Comparison of ENCODE assay signal across 23 cellular contexts in the genomic region with DNA sequence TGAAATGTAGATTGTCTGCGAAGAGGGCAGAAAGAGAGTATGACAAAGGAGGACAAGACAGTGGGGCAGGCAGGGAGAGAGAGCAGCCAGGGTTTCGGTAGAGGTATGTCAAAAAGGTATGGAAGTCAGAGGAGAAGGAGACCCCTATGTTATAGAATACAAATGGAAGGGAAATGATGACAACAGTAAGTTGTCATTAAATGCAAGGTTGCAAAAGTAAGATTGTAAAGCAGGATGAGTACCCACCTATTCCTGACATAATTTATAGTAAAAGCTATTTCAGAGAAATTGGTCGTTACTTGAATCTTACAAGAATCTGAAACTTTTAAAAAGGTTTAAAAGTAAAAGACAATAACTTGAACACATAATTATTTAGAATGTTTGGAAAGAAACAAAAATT.
A peak's percentile ranks its signal among the peaks of the same experiment; 100 is the strongest.
DNase-seq lines count a peak whose midpoint lies in the region; ATAC-seq, FAIRE-seq and TF ChIP-seq lines count a peak whose summit lies in the region.
"Had no signal": no experiment of that assay in that cellular context is flagged by ENCODE, and none has a peak within 500 bp of the region (broad histone marks: within the 10 kb centered on the region; RNA-seq: fewer than 3 reads in every experiment).

No MANE protein-coding gene starts in this region.

- H3K27ac Mint-ChIP-seq in Calu3 (ENCODE audit: unreplicated experiment), result peak overlapping the region; percentile 83
- H3K27ac Mint-ChIP-seq in immature natural killer cell, result no peak overlapping the region
- H3K27ac Mint-ChIP-seq: CD14-positive monocyte; CD4-positive, alpha-beta T cell; CD8-positive, alpha-beta memory T cell had no signal

- TF ChIP-seq POLR2A in A549 (IDR thresholded peaks at IDR 0.05; ENCODE audit: low read length) (no peak), IMR-90 (IDR thresholded peaks at IDR 0.05; ENCODE audit: low read depth, low read length) (no peak), K562 (conservative IDR thresholded peaks at IDR 0.05) (no peak), stomach (IDR thresholded peaks at IDR 0.05) (no peak)

- no peak overlapping the region for H2BK20ac ChIP-seq in IMR-90 (ENCODE audit: low read depth, low read length)

- H3K36me3 ChIP-seq in IMR-90 (ENCODE audit: control insufficient read depth, insufficient read depth, low read length) (no peaks in the 10 kb centered on the region), K562 (ENCODE audit: control insufficient read depth, insufficient read depth, low read length) (no peaks in the 10 kb centered on the region), stomach (no peaks in the 10 kb centered on the region)
- H3K36me3 ChIP-seq: BE2C; BLaER1 treated with 17β-estradiol and CSF1 and Interleukin-3, amounts not matched to agents 10 nM and 100 nM; HAP-1 had no signal

- no peak for TF ChIP-seq CTCF in A549 (IDR thresholded peaks at IDR 0.05)
- no peak for TF ChIP-seq CTCF in Calu3 (IDR thresholded peaks at IDR 0.05; ENCODE audit: unreplicated experiment)
- TF ChIP-seq CTCF in IMR-90 (conservative IDR thresholded peaks at IDR 0.05; ENCODE audit: low read depth, low read length), result no peak
- no peak for TF ChIP-seq CTCF in K562 (IDR thresholded peaks at IDR 0.05 in 2 of 3, conservative IDR thresholded peaks at IDR 0.05 in 1 of 3; ENCODE audit: insufficient read depth in 2 of 3, low read depth in 1 of 3, low read length in 3 of 3)
- TF ChIP-seq CTCF in stomach (IDR thresholded peaks at IDR 0.05), result no peak

- 78% methylated on average over 3 of the region's 3 CpGs for WGBS in A549 (ENCODE audit: missing lambda C conversion rate)
- WGBS in IMR-90 (ENCODE audit: extremely low coverage in 2 of 2, insufficient read length in 1 of 2), 2 experiments, result 100% methylated on average over 1 of the region's 3 CpGs; no CpG with 5 or more reads in 1 of the 2 experiments
- 0% methylated on average over 3 of the region's 3 CpGs for WGBS in K562 (ENCODE audit: insufficient coverage, low coverage, missing lambda C conversion rate)
- WGBS in stomach, 5 donors, result 85 to 93% (median 87%) methylated on average over 3 of the region's 3 CpGs
- 82% methylated on average over 3 of the region's 3 CpGs for WGBS in right cardiac atrium

- TF ChIP-seq RAD21 in A549 (conservative IDR thresholded peaks at IDR 0.05 in 1 of 2, IDR thresholded peaks at IDR 0.05 in 1 of 2) (no peak), IMR-90 (IDR thresholded peaks at IDR 0.05; ENCODE audit: low read length) (no peak), K562 (CRISPR knock-in tag; conservative IDR thresholded peaks at IDR 0.05 in 1 of 2, IDR thresholded peaks at IDR 0.05 in 1 of 2) (no peak)

- H3K4ac ChIP-seq in IMR-90 (ENCODE audit: low read depth, low read length), result no peak overlapping the region

- no peak overlapping the region for H4K8ac ChIP-seq in IMR-90 (ENCODE audit: low read depth in 2 of 2, low read length in 2 of 2)

- H3K4me1 ChIP-seq in A549, result peaks cover 36% of the 10 kb centered on the region
- peaks cover 4% of the 10 kb centered on the region; the same call in 1 of the 2 replicates for H3K4me1 ChIP-seq in IMR-90 (ENCODE audit: control insufficient read depth, insufficient read depth, low read length)
- no peaks in the 10 kb centered on the region for H3K4me1 ChIP-seq in K562 (replicated peaks in 1 of 2; ENCODE audit: control insufficient read depth in 2 of 2, insufficient read depth in 2 of 2, low read length in 2 of 2)
- peaks cover 0 to 7% (median 3%) of the 10 kb centered on the region in 4 donors for H3K4me1 ChIP-seq in stomach
- no peaks in the 10 kb centered on the region for H3K4me1 ChIP-seq in right cardiac atrium (ENCODE audit: control insufficient read depth, insufficient read depth, low read length)
- H3K4me1 ChIP-seq: BE2C; BLaER1 treated with 17β-estradiol and CSF1 and Interleukin-3, amounts not matched to agents 10 nM and 100 nM; HAP-1 had no signal

- H3K14ac ChIP-seq in IMR-90 (replicated peaks; ENCODE audit: low read depth, low read length), result no peak overlapping the region

- H3K79me2 ChIP-seq in K562 (ENCODE audit: control insufficient read depth, insufficient read depth, low read length), result no peaks in the 10 kb centered on the region

- H4K5ac ChIP-seq in IMR-90 (ENCODE audit: low read depth, low read length), result no peak overlapping the region

- no peak overlapping the region for H3K4me3 ChIP-seq in A549
- no peak overlapping the region for H3K4me3 ChIP-seq in IMR-90 (ENCODE audit: insufficient read depth, low read depth, low read length)
- no peak overlapping the region for H3K4me3 ChIP-seq in K562
- no peak overlapping the region for H3K4me3 ChIP-seq in stomach
- no peak overlapping the region for H3K4me3 ChIP-seq in right cardiac atrium (ENCODE audit: low read length)
- H3K4me3 ChIP-seq: BLaER1 treated with 17β-estradiol and CSF1 and Interleukin-3, amounts not matched to agents 10 nM and 100 nM; HAP-1 had no signal

- CTCF ChIA-PET in A549 (lab: Yijun Ruan, JAX) (no interaction called here), Calu3 (lab: Charles Lee) (no interaction called here), IMR-90 (lab: Yijun Ruan, JAX) (no interaction called here), K562 (lab: Yijun Ruan, JAX; ENCODE audit: low intra/inter-chr PET ratio) (no interaction called here)

- H2BK15ac ChIP-seq in IMR-90 (ENCODE audit: low read depth, low read length), result no peak overlapping the region

- H2BK120ac ChIP-seq in IMR-90 (ENCODE audit: low read depth, low read length), result no peak overlapping the region

- H3K4me2 ChIP-seq in A549, result peak overlapping the region; percentile 60; the same call in 1 of the 3 replicates
- H3K4me2 ChIP-seq in IMR-90 (ENCODE audit: low read depth, low read length), result no peak overlapping the region
- no peak overlapping the region for H3K4me2 ChIP-seq in K562 (ENCODE audit: insufficient read depth, low read length)
- H3K4me2 ChIP-seq: BLaER1 treated with 17β-estradiol and CSF1 and Interleukin-3, amounts not matched to agents 10 nM and 100 nM had no signal

- FAIRE-seq in A549 (lab: Jason Lieb, UNC) (no peak), K562 (lab: Jason Lieb, UNC) (no peak)
- FAIRE-seq: GM12891, GM18507, H54 had no signal

- H3K27me3 ChIP-seq in IMR-90 (ENCODE audit: control insufficient read depth, insufficient read depth, low read length) (no peaks in the 10 kb centered on the region), K562 (ENCODE audit: control insufficient read depth in 2 of 2, insufficient read depth in 2 of 2, low read length in 2 of 2) (no peaks in the 10 kb centered on the region), stomach (no peaks in the 10 kb centered on the region), right cardiac atrium (ENCODE audit: control insufficient read depth, insufficient read depth) (no peaks in the 10 kb centered on the region)
- H3K27me3 ChIP-seq: BE2C; BLaER1 treated with 17β-estradiol and CSF1 and Interleukin-3, amounts not matched to agents 10 nM and 100 nM had no signal

- no peak overlapping the region for H2AK9ac ChIP-seq in IMR-90 (replicated peaks; ENCODE audit: low read depth, low read length, poor library complexity)

- H4K91ac ChIP-seq in IMR-90 (ENCODE audit: insufficient read depth, low read depth, low read length), result no peak overlapping the region

- H3K4me1 Mint-ChIP-seq in Calu3 (ENCODE audit: low read depth, unreplicated experiment) (peaks cover 29% of the 10 kb centered on the region), immature natural killer cell (no peaks in the 10 kb centered on the region)
- H3K4me1 Mint-ChIP-seq: CD14-positive monocyte; CD8-positive, alpha-beta memory T cell had no signal

- H3K27ac ChIP-seq in A549 (peak overlapping the region; percentile 49 to 71; a peak in 4 of 6 replicates), IMR-90 (ENCODE audit: insufficient read depth, low read length) (no peak overlapping the region), K562 (ENCODE audit: extremely low read depth, low read depth, low read length) (no peak overlapping the region), stomach (no peak overlapping the region), right cardiac atrium (ENCODE audit: low read length) (no peak overlapping the region)
- H3K27ac ChIP-seq: BLaER1 treated with 17β-estradiol and CSF1 and Interleukin-3, amounts not matched to agents 10 nM and 100 nM had no signal

- H3K9me3 ChIP-seq in A549 (no peaks in the 10 kb centered on the region; the same call in 2 of the 3 replicates), IMR-90 (ENCODE audit: control insufficient read depth, insufficient read depth, low read length) (no peaks in the 10 kb centered on the region), K562 (replicated peaks; ENCODE audit: control insufficient read depth, insufficient read depth, low read depth, low read length) (no peaks in the 10 kb centered on the region), stomach (no peaks in the 10 kb centered on the region), right cardiac atrium (ENCODE audit: control insufficient read depth, low read length) (no peaks in the 10 kb centered on the region)
- H3K9me3 ChIP-seq: BE2C; BLaER1 treated with 17β-estradiol and CSF1 and Interleukin-3, amounts not matched to agents 10 nM and 100 nM; HAP-1 had no signal

- H3K27me3 Mint-ChIP-seq in Calu3 (ENCODE audit: unreplicated experiment) (no peaks in the 10 kb centered on the region), immature natural killer cell (ENCODE audit: low read depth in 3 of 3) (peaks cover 0 to 1% (median 0%) of the 10 kb centered on the region in 3 donors)
- H3K27me3 Mint-ChIP-seq: CD4-positive, alpha-beta T cell; CD8-positive, alpha-beta memory T cell had no signal

- no peak for TF ChIP-seq EP300 in A549 (IDR thresholded peaks at IDR 0.05)
- no peak for TF ChIP-seq EP300 in K562 (IDR thresholded peaks at IDR 0.05; ENCODE audit: low read length)
- TF ChIP-seq EP300 in stomach (IDR thresholded peaks at IDR 0.05), result no peak

- no peak overlapping the region for H2BK5ac ChIP-seq in IMR-90 (ENCODE audit: low read depth, low read length, poor library complexity, severe bottlenecking)

- H2AK5ac ChIP-seq in IMR-90 (ENCODE audit: low read depth, low read length), result no peak overlapping the region

- H3K4me3 Mint-ChIP-seq in Calu3 (ENCODE audit: low read depth, unreplicated experiment), result peak overlapping the region; percentile 16
- H3K4me3 Mint-ChIP-seq in immature natural killer cell, result no peak overlapping the region
- H3K4me3 Mint-ChIP-seq: CD14-positive monocyte; CD4-positive, alpha-beta T cell; CD8-positive, alpha-beta memory T cell had no signal

- POLR2A ChIA-PET in A549 (lab: Yijun Ruan, JAX), result no interaction called here
- POLR2A ChIA-PET in IMR-90 (lab: Charles Lee; ENCODE audit: unreplicated experiment), result no interaction called here
- POLR2A ChIA-PET in K562 (lab: Yijun Ruan, JAX), result no interaction called here

- dilution Hi-C loops in IMR-90 (cut with HindIII; ENCODE audit: low sequenced_read_pairs, unreplicated experiment), result no loop called here

- no peak overlapping the region for H3K9ac ChIP-seq in IMR-90 (ENCODE audit: low read depth, low read length)
- no peak overlapping the region for H3K9ac ChIP-seq in K562 (ENCODE audit: insufficient read depth in 1 of 2, low read depth in 2 of 2, low read length in 2 of 2)
- H3K9ac ChIP-seq: BLaER1 treated with 17β-estradiol and CSF1 and Interleukin-3, amounts not matched to agents 10 nM and 100 nM had no signal

- no peak overlapping the region for H3K18ac ChIP-seq in IMR-90 (ENCODE audit: low read depth, low read length)

- H4K20me1 ChIP-seq in IMR-90 (ENCODE audit: insufficient read depth, low read length), result no peaks in the 10 kb centered on the region
- H4K20me1 ChIP-seq in K562 (replicated peaks; ENCODE audit: control insufficient read depth, insufficient read depth, low read length), result no peaks in the 10 kb centered on the region
- H4K20me1 ChIP-seq: BLaER1 treated with 17β-estradiol and CSF1 and Interleukin-3, amounts not matched to agents 10 nM and 100 nM had no signal

- H3K9me1 ChIP-seq in IMR-90 (ENCODE audit: insufficient read depth, low read length) (no peaks in the 10 kb centered on the region), K562 (ENCODE audit: control insufficient read depth, insufficient read depth, low read length) (no peaks in the 10 kb centered on the region)

- intact Hi-C loops in Calu3 (cut with micrococcal nuclease; ENCODE audit: unreplicated experiment), result loop anchor here (10.0 kb wide), 1 partner anchor 549 kb away; no protein-coding TSS in a partner anchor
- intact Hi-C loops in IMR-90 (cut with micrococcal nuclease), result no loop called here
- intact Hi-C loops in K562 (cut with micrococcal nuclease), result no loop called here
- intact Hi-C loops in stomach (cut with DNase I; ENCODE audit: low total_unique reads), result no loop called here
- intact Hi-C loops in right cardiac atrium (cut with DNase I), result no loop called here

- DNase-seq in A549 (ENCODE audit: low read depth in 1 of 2, low spot score in 1 of 2) (no peak), Calu3 (no peak), IMR-90 (no peak), K562 (ENCODE audit: extremely low read depth in 1 of 4, low spot score in 3 of 4) (no peak), stomach (no peak), EL (no peak), right cardiac atrium (no peak), immature natural killer cell (no peak)
- DNase-seq: ACHN; AML-193; BE2C; CD4-positive, alpha-beta T cell; CD8-positive, alpha-beta memory T cell; DMS153; DMS79; GF-D8; GOT3 had no signal

- no peak overlapping the region for H3K56ac ChIP-seq in IMR-90 (ENCODE audit: extremely low read depth, insufficient read depth, low read length)

- H3K36me3 Mint-ChIP-seq in Calu3 (ENCODE audit: insufficient read depth, unreplicated experiment) (peaks cover 74% of the 10 kb centered on the region), immature natural killer cell (no peaks in the 10 kb centered on the region)
- H3K36me3 Mint-ChIP-seq: CD14-positive monocyte; CD8-positive, alpha-beta memory T cell had no signal

- in situ Hi-C loops in IMR-90 (cut with MboI; ENCODE audit: low sequenced_read_pairs), result no loop called here
- in situ Hi-C loops in K562 (cut with MboI), result no loop called here

- H2AFZ ChIP-seq in IMR-90 (replicated peaks; ENCODE audit: low read length, poor library complexity) (no peak overlapping the region), K562 (ENCODE audit: low read depth, low read length) (no peak overlapping the region)

- no peaks in the 10 kb centered on the region for H3K79me1 ChIP-seq in IMR-90 (ENCODE audit: low read depth in 1 of 2, low read length in 2 of 2)

- ATAC-seq in A549 (no peak), IMR-90 (ENCODE audit: low read depth) (no peak), K562 (no peak), right cardiac atrium (no peak)

- BruUV-seq in Calu3 (replicated peaks; lab: Mats Ljungman, UMichigan) (no TSS peak), IMR-90 (replicated peaks; lab: Mats Ljungman, UMichigan) (no TSS peak), K562 (replicated peaks; lab: Mats Ljungman, UMichigan) (no TSS peak)

- H3K9me3 Mint-ChIP-seq in Calu3 (ENCODE audit: low read depth, unreplicated experiment) (peaks cover 5% of the 10 kb centered on the region), immature natural killer cell (peaks cover 0 to 6% (median 2%) of the 10 kb centered on the region in 6 donors)
- H3K9me3 Mint-ChIP-seq: CD14-positive monocyte; CD4-positive, alpha-beta T cell had no signal

- no peak overlapping the region for H3K23ac ChIP-seq in IMR-90 (ENCODE audit: low read depth, low read length)

Comparison
In these comparisons a context has a peak if more than half of its experiments do, and no peak if none do; other contexts are left out.
1. H3K27ac ChIP-seq: peak in A549 (2 of 2); none in IMR-90 (single experiment), K562 (single experiment), stomach (0 of 5) and right cardiac atrium (single experiment).
2. Of the 35 proteins assayed by ChIP-seq in both K562 and A549: peak only in K562: none; only in A549: MAFK; in both: none; in neither: 34.